22 cellular contexts compared by ENCODE assay signal in genomic region chr9:5516453-5517220, GRCh38. TPM values are rescaled to one million over a fixed set of nuclear protein-coding genes. Genes with fewer than 3 reads are reported as not detected.
A peak's percentile ranks its signal among the peaks of the same experiment; 100 is the strongest.
DNase-seq lines count a peak whose midpoint lies in the region; ATAC-seq and TF ChIP-seq lines count a peak whose summit lies in the region.
"Had no signal": no experiment of that assay in that cellular context is flagged by ENCODE, and none has a peak within 500 bp of the region (broad histone marks: within the 10 kb centered on the region; RNA-seq: fewer than 3 reads in every experiment).

No MANE protein-coding gene starts in this region.

- H3K36me3 ChIP-seq in gastrocnemius medialis (no peaks in the 10 kb centered on the region), MM.1S (replicated peaks; ENCODE audit: insufficient read depth, low read length) (no peaks in the 10 kb centered on the region)
- H3K36me3 ChIP-seq: BLaER1 treated with 17β-estradiol and CSF1 and Interleukin-3, amounts not matched to agents 10 nM and 100 nM had no signal

- no peak overlapping the region for H3K4me2 ChIP-seq in MM.1S (ENCODE audit: low read depth, low read length)

- H4K20me1 ChIP-seq in MM.1S (ENCODE audit: insufficient read depth, low read length) = no peaks in the 10 kb centered on the region
- H4K20me1 ChIP-seq: BLaER1 treated with 17β-estradiol and CSF1 and Interleukin-3, amounts not matched to agents 10 nM and 100 nM had no signal

- H2AFZ ChIP-seq in MM.1S (ENCODE audit: low read length) = no peak overlapping the region

- ATAC-seq in right cardiac atrium (peak; percentile 6 to 17), Right ventricle myocardium inferior (no peak), gastrocnemius medialis (no peak), HG03520 (IDR thresholded peaks at IDR 0.05; ENCODE audit: unreplicated experiment) (no peak)
- ATAC-seq: K562, Panc1 had no signal

- 97% methylated on average over 10 of the region's 10 CpGs for WGBS in right cardiac atrium

- no peaks in the 10 kb centered on the region for H3K9me2 ChIP-seq in MM.1S (replicated peaks; ENCODE audit: insufficient read depth, low read length)

- H3K27me3 ChIP-seq in right cardiac atrium (ENCODE audit: control insufficient read depth, insufficient read depth) (no peaks in the 10 kb centered on the region), dorsolateral prefrontal cortex (no peaks in the 10 kb centered on the region), gastrocnemius medialis (no peaks in the 10 kb centered on the region), MM.1S (replicated peaks; ENCODE audit: insufficient read depth, low read length) (no peaks in the 10 kb centered on the region)
- H3K27me3 ChIP-seq: BLaER1 treated with 17β-estradiol and CSF1 and Interleukin-3, amounts not matched to agents 10 nM and 100 nM had no signal

- intact Hi-C loops in right cardiac atrium (cut with DNase I) (no loop called here), Right ventricle myocardium inferior (cut with DNase I) (loop anchor here (5.0 kb wide), 1 partner anchor 46 kb away; no protein-coding TSS in a partner anchor), dorsolateral prefrontal cortex (cut with DNase I) (no loop called here), gastrocnemius medialis (cut with DNase I; ENCODE audit: low total_unique reads) (loop anchor here (10.0 kb wide), 1 partner anchor 832 kb away; no protein-coding TSS in a partner anchor)

- no peaks in the 10 kb centered on the region for H3K79me2 ChIP-seq in MM.1S (ENCODE audit: low read length)

- no peak overlapping the region for H3K9ac ChIP-seq in MM.1S (ENCODE audit: low read length)
- H3K9ac ChIP-seq: BLaER1 treated with 17β-estradiol and CSF1 and Interleukin-3, amounts not matched to agents 10 nM and 100 nM had no signal

- no peak overlapping the region for H3K4me3 ChIP-seq in right cardiac atrium (ENCODE audit: low read length)
- no peak overlapping the region for H3K4me3 ChIP-seq in dorsolateral prefrontal cortex
- H3K4me3 ChIP-seq in gastrocnemius medialis = no peak overlapping the region
- no peak overlapping the region for H3K4me3 ChIP-seq in MM.1S (ENCODE audit: low read length)
- H3K4me3 ChIP-seq: BLaER1 treated with 17β-estradiol and CSF1 and Interleukin-3, amounts not matched to agents 10 nM and 100 nM; K562 had no signal

- no peak for DNase-seq in right cardiac atrium
- DNase-seq in Right ventricle myocardium inferior (ENCODE audit: missing footprints) = no peak
- DNase-seq in dorsolateral prefrontal cortex = no peak
- peak in 1 of 2 donors; percentile 33 for DNase-seq in gastrocnemius medialis
- DNase-seq in NCI-H2171 (lab: John Stamatoyannopoulos, UW) = no peak
- DNase-seq in MM.1S = no peak
- DNase-seq: 8988T; Caco-2; CD4-positive, alpha-beta memory T cell; DMS 273 treated with DMSO at 0.1 percent for 48 hours; DMS79 treated with DMSO at 0.1 percent for 48 hours; NCI-H1092; NCI-H1436; NCI-H187 treated with DMSO at 0.1 percent for 48 hours; NCI-H2107; NCI-H510A; NCI-H774; NK-92 treated with Interleukin-12 subunit alpha and Interleukin-12 subunit beta, amount 100 ng/mL, for 24 hours had no signal

- TF ChIP-seq CTCF in dorsolateral prefrontal cortex (IDR thresholded peaks at IDR 0.05 in 54 of 56, conservative IDR thresholded peaks at IDR 0.05 in 2 of 56; ENCODE audit: low read depth in 1 of 56, partially characterized antibody in 56 of 56) (no peak), gastrocnemius medialis (IDR thresholded peaks at IDR 0.05 in 4 of 5, conservative IDR thresholded peaks at IDR 0.05 in 1 of 5) (no peak), MM.1S (IDR thresholded peaks at IDR 0.05; ENCODE audit: low read length) (no peak)

- H3K27ac ChIP-seq in right cardiac atrium (ENCODE audit: low read length) (no peak overlapping the region), dorsolateral prefrontal cortex (peak overlapping the region in 39 of 59 donors; percentile 5 to 86 (median 73)), gastrocnemius medialis (peak overlapping the region; percentile 81 to 89 (median 84)), MM.1S (ENCODE audit: low read length) (no peak overlapping the region)
- H3K27ac ChIP-seq: BLaER1 treated with 17β-estradiol and CSF1 and Interleukin-3, amounts not matched to agents 10 nM and 100 nM had no signal

- no peaks in the 10 kb centered on the region for H3F3A ChIP-seq in MM.1S (ENCODE audit: insufficient read depth, low read length)

- in situ Hi-C loops in gastrocnemius medialis (cut with MboI; ENCODE audit: low sequenced_read_pairs in 4 of 4) = loop anchor here in 1 of 4 donors (10.0 kb wide), 1 partner anchor 62 kb away; the partner anchor contains the start of gene CD274

- peaks cover 9% of the 10 kb centered on the region for H3K4me1 ChIP-seq in right cardiac atrium (ENCODE audit: control insufficient read depth, insufficient read depth, low read length)
- H3K4me1 ChIP-seq in gastrocnemius medialis = peaks cover 53 to 60% of the 10 kb centered on the region in 2 donors
- H3K4me1 ChIP-seq in MM.1S (ENCODE audit: low read length) = no peaks in the 10 kb centered on the region
- H3K4me1 ChIP-seq: Caco-2 had no signal

- H3K9me3 ChIP-seq in right cardiac atrium (ENCODE audit: control insufficient read depth, low read length) (no peaks in the 10 kb centered on the region), gastrocnemius medialis (no peaks in the 10 kb centered on the region), MM.1S (replicated peaks; ENCODE audit: insufficient read depth, low read length) (no peaks in the 10 kb centered on the region)
- H3K9me3 ChIP-seq: Caco-2 had no signal

- no peak for TF ChIP-seq POLR2A in gastrocnemius medialis (IDR thresholded peaks at IDR 0.05)

RNA-seq across cellular contexts. Expression of gene PDCD1LG2, which starts 6.3 kb away (rescaled TPM):
- total RNA-seq in right cardiac atrium (1 to 10 TPM; 2.3 to 3.3 (median 2.5) TPM), Right ventricle myocardium inferior (3.3 TPM), dorsolateral prefrontal cortex (1 to 10 TPM in 9 of 120 experiments, under 1 TPM in 88, not detected in 23; 0.20 to 1.5 (median 0.50) TPM), gastrocnemius medialis (1 to 10 TPM; 1.4 to 2.5 (median 1.7) TPM)
- 1.8 TPM for polyA plus RNA-seq in right cardiac atrium
- total RNA-seq: Caco-2, K562 had no signal
- polyA plus RNA-seq: K562 had no signal

Comparison
In these comparisons a context has a peak if more than half of its experiments do, and no peak if none do; other contexts are left out.
1. ATAC-seq: peak in right cardiac atrium (2 of 2); none in Right ventricle myocardium inferior (single experiment), gastrocnemius medialis (0 of 2) and HG03520 (single experiment).
2. intact Hi-C loops: an anchor here in Right ventricle myocardium inferior (5.0 kb wide) and gastrocnemius medialis (10.0 kb wide); none called in right cardiac atrium and dorsolateral prefrontal cortex.
3. H3K27ac ChIP-seq: peak in dorsolateral prefrontal cortex (39 of 59) and gastrocnemius medialis (4 of 4); none in right cardiac atrium (single experiment) and MM.1S (single experiment).